Comparison of ENCODE assay signal across 17 cellular contexts in genomic region chr4:128306992-128307581, GRCh38. TPM values are rescaled to one million over a fixed set of nuclear protein-coding genes. Genes with fewer than 3 reads are reported as not detected.
DNase-seq lines count a peak whose midpoint lies in the region; ATAC-seq and TF ChIP-seq lines count a peak whose summit lies in the region.
"Had no signal": no experiment of that assay in that cellular context is flagged by ENCODE, and none has a peak within 500 bp of the region (broad histone marks: within the 10 kb centered on the region; RNA-seq: fewer than 3 reads in every experiment).

No MANE protein-coding gene starts in this region.

- POLR2A ChIA-PET in MCF 10A (lab: Yijun Ruan, JAX), result no interaction called here

- H3K27ac Mint-ChIP-seq in MCF 10A (ENCODE audit: low read depth, unreplicated experiment), result no peak overlapping the region
- H3K27ac Mint-ChIP-seq: brain had no signal

- peaks cover 10% of the 10 kb centered on the region for H3K36me3 Mint-ChIP-seq in MCF 10A (ENCODE audit: insufficient read depth, unreplicated experiment)
- H3K36me3 Mint-ChIP-seq: brain had no signal

- CTCF ChIA-PET in MCF 10A (lab: Yijun Ruan, JAX), result no interaction called here

- ATAC-seq in right cardiac atrium, result no peak
- ATAC-seq in heart right ventricle, result no peak
- ATAC-seq in HG02884 (IDR thresholded peaks at IDR 0.05; ENCODE audit: unreplicated experiment), result peak; percentile 59
- ATAC-seq: lower lobe of right lung had no signal

- DNase-seq in right cardiac atrium, result no peak
- no peak for DNase-seq in heart right ventricle
- peak; percentile 91 to 92 for DNase-seq in NCI-H526 (lab: John Stamatoyannopoulos, UW)
- no peak for DNase-seq in GM03348 (ENCODE audit: low spot score)
- DNase-seq in NCI-H446 treated with DMSO at 0.1 percent for 48 hours (lab: John Stamatoyannopoulos, UW), result no peak
- DNase-seq in D341Med (ENCODE audit: low spot score), result no peak
- DNase-seq in MCF 10A (ENCODE audit: unreplicated experiment), result no peak
- DNase-seq: head of caudate nucleus; Kasumi-1; lower lobe of right lung; SHP77; stimulated activated CD4-positive, alpha-beta T cell treated with anti-CD3 and anti-CD28 coated beads, Interleukin-2, amount 100 ng/mL, for 24 hours; stimulated activated naive CD4-positive, alpha-beta T cell treated with Interleukin-2 at 50 U/mL for 16 hours had no signal

- TF ChIP-seq CTCF in heart right ventricle (IDR thresholded peaks at IDR 0.05) (no peak), MCF 10A (IDR thresholded peaks at IDR 0.05; ENCODE audit: unreplicated experiment) (no peak)

- no peaks in the 10 kb centered on the region for H3K9me3 Mint-ChIP-seq in MCF 10A (ENCODE audit: unreplicated experiment)
- H3K9me3 Mint-ChIP-seq: brain had no signal

- H3K4me1 ChIP-seq in right cardiac atrium (ENCODE audit: control insufficient read depth, insufficient read depth, low read length) (peaks cover 10% of the 10 kb centered on the region), heart right ventricle (peaks cover 0 to 75% (median 16%) of the 10 kb centered on the region in 9 donors)
- H3K4me1 ChIP-seq: lower lobe of right lung had no signal

- H3K27me3 ChIP-seq in right cardiac atrium (ENCODE audit: control insufficient read depth, insufficient read depth), result no peaks in the 10 kb centered on the region
- H3K27me3 ChIP-seq in heart right ventricle, result no peaks in the 10 kb centered on the region

- no peak overlapping the region for H3K4me3 Mint-ChIP-seq in MCF 10A (ENCODE audit: unreplicated experiment)
- H3K4me3 Mint-ChIP-seq: brain had no signal

- no peak overlapping the region for H3K4me3 ChIP-seq in right cardiac atrium (ENCODE audit: low read length)
- H3K4me3 ChIP-seq in heart right ventricle, result no peak overlapping the region
- H3K4me3 ChIP-seq: lower lobe of right lung had no signal

- H3K27ac ChIP-seq in right cardiac atrium (ENCODE audit: low read length) (peak overlapping the region; percentile 23), heart right ventricle (no peak overlapping the region)
- H3K27ac ChIP-seq: lower lobe of right lung, parathyroid adenoma, VCaP had no signal

- H3K9me3 ChIP-seq in right cardiac atrium (ENCODE audit: control insufficient read depth, low read length) (no peaks in the 10 kb centered on the region), heart right ventricle (no peaks in the 10 kb centered on the region)
- H3K9me3 ChIP-seq: lower lobe of right lung had no signal

- BruUV-seq in MCF 10A (replicated peaks; lab: Mats Ljungman, UMichigan), result no TSS peak

- intact Hi-C loops in right cardiac atrium (cut with DNase I), result no loop called here
- intact Hi-C loops in heart right ventricle (cut with DNase I), result loop anchor here in 2 of 10 donors (5.0 to 10.0 kb wide), 2 partner anchors 45 to 498 kb away; partner anchors contain the start of gene JADE1 (in 1 of the 2)
- intact Hi-C loops in MCF 10A (cut with micrococcal nuclease), result no loop called here

- peaks cover 7% of the 10 kb centered on the region for H3K4me1 Mint-ChIP-seq in MCF 10A (ENCODE audit: insufficient read depth, unreplicated experiment)

- 27% methylated on average over 1 of the region's 1 CpG for WGBS in right cardiac atrium
- WGBS in heart right ventricle, 2 donors, result 30 to 35% methylated on average over 1 of the region's 1 CpG

- no peaks in the 10 kb centered on the region for H3K36me3 ChIP-seq in heart right ventricle
- H3K36me3 ChIP-seq: lower lobe of right lung had no signal

- no peaks in the 10 kb centered on the region for H3K27me3 Mint-ChIP-seq in MCF 10A (ENCODE audit: insufficient read depth, unreplicated experiment)
- H3K27me3 Mint-ChIP-seq: brain had no signal

RNA-seq across cellular contexts. Expression of gene PGRMC2, which starts 19.5 kb away (rescaled TPM):
- total RNA-seq in right cardiac atrium (10 to 100 TPM; 63.4 to 66.1 (median 65.2) TPM), heart right ventricle (10 to 100 TPM; 47.8 to 78.9 (median 71.5) TPM), MCF 10A (2022) (54.3 and 68.5 TPM in 2 replicates)
- polyA plus RNA-seq in right cardiac atrium (37.6 TPM), heart right ventricle (10 to 100 TPM; 26.0 to 48.9 TPM)

Comparison
In these comparisons a context has a peak if more than half of its experiments do, and no peak if none do; other contexts are left out.
1. DNase-seq: peak in NCI-H526 (2 of 2); none in right cardiac atrium (0 of 3), heart right ventricle (0 of 2), GM03348 (single experiment), NCI-H446 treated with DMSO at 0.1 percent for 48 hours (single experiment), D341Med (single experiment) and MCF 10A (single experiment).